In the genomic region with DNA sequence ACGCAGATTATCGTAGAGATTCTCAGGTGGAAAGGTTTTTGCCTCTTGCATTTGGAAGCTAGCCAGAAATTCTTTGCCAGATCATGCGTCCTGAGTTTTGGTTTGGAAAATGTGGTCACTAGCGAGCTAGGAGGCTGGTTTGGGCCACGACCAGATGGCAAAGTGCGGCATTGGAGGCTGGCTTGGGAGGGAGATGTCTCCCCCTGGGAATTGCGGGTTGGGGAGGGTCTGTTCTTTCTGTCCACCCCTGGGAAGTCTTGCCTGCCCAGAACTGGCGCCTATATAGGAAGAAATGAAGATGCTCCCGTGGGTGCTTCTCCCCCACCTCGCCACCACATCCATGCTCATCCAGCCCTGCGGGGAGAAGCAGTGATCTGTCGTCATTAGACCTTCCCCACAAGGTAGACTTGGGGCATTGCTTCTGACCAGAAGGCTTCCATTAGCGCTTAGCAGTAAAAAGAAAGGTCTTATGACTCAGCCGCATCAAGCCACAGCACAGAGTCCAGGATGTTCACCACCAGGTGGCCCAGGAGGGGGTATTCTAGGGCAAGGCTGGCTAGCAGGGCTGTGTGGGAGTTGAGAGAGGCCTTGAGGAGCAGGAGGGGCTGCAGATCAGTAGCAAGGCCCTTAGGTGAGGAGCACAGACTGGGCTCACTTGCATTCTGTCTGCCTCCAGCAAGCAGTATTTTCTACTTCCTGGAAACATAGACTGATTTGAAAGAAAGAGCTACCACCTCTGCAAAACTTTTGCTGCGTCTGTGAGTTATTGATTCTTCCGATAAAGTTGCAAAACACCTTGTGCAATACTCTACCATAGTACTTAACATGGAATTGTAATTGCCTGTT, we compare ENCODE assay signal across 1 cellular context.
TF ChIP-seq lines count a peak whose summit lies in the region.

No MANE protein-coding gene starts in this region.

TF ChIP-seq in K562, 482 proteins besides CTCF, POLR2A, EP300 and RAD21 (continued from another document and continues in another):
- TF ChIP-seq MBD1 (CRISPR knock-in tag; IDR thresholded peaks at IDR 0.05) (no peak), ZNF696 (CRISPR knock-in tag; conservative IDR thresholded peaks at IDR 0.05) (no peak), ATF3 (IDR thresholded peaks at IDR 0.05) (peak; percentile 85), ATF3 (CRISPR knock-in tag; conservative IDR thresholded peaks at IDR 0.05) (peak; percentile 88; the same call in 1 of the 2 replicates), ZNF41 (CRISPR knock-in tag; conservative IDR thresholded peaks at IDR 0.05) (0 out of 2 replicates have a peak, but pooled peaks have one; percentile 31), HNRNPLL (IDR thresholded peaks at IDR 0.05; ENCODE audit: low read depth, low read length, poor library complexity, severe bottlenecking) (no peak), CBX5 (IDR thresholded peaks at IDR 0.05; ENCODE audit: borderline replicate concordance, low read depth) (peak; percentile 83; the same call in 1 of the 2 replicates), HNRNPH1 (optimal IDR thresholded peaks at IDR 0.05; ENCODE audit: low read depth, low read length) (no peak), ZNF232 (CRISPR knock-in tag; IDR thresholded peaks at IDR 0.05) (no peak), GTF3C2 (IDR thresholded peaks at IDR 0.05; ENCODE audit: borderline replicate concordance, extremely low read depth, insufficient read length) (no peak), MCM7 (IDR thresholded peaks at IDR 0.05) (no peak), TSC22D4 (tag; IDR thresholded peaks at IDR 0.05) (no peak), KAT2B (IDR thresholded peaks at IDR 0.05; ENCODE audit: low read depth, low read length) (no peak), LCOR (CRISPR knock-in tag; IDR thresholded peaks at IDR 0.05) (no peak), DIDO1 (tag; IDR thresholded peaks at IDR 0.05; ENCODE audit: low read depth) (no peak), RBM15 (IDR thresholded peaks at IDR 0.05; ENCODE audit: insufficient read depth, low read length) (no peak), POLR2G (IDR thresholded peaks at IDR 0.05; ENCODE audit: low read depth, low read length) (peak; percentile 43; the same call in 1 of the 2 replicates), YBX1 (IDR thresholded peaks at IDR 0.05) (no peak), USF2 (CRISPR knock-in tag; IDR thresholded peaks at IDR 0.05) (no peak), ZNF445 (CRISPR knock-in tag; IDR thresholded peaks at IDR 0.05; ENCODE audit: low read depth) (no peak), PBX2 (CRISPR knock-in tag; IDR thresholded peaks at IDR 0.05; ENCODE audit: low read depth) (no peak), PBX2 (tag; conservative IDR thresholded peaks at IDR 0.05; ENCODE audit: low read depth) (0 out of 2 replicates have a peak, but pooled peaks have one; percentile 14), NFE2L1 (tag; IDR thresholded peaks at IDR 0.05; ENCODE audit: borderline replicate concordance, low read depth) (0 out of 2 replicates have a peak, but pooled peaks have one; percentile 1), FOXP1 (CRISPR knock-in tag; IDR thresholded peaks at IDR 0.05) (peak; percentile 71; the same call in 1 of the 2 replicates), HOXB6 (CRISPR knock-in tag; IDR thresholded peaks at IDR 0.05; ENCODE audit: borderline replicate concordance) (no peak), PML (IDR thresholded peaks at IDR 0.05; ENCODE audit: low read length) (no peak), EZH2 (IDR thresholded peaks at IDR 0.05; ENCODE audit: borderline replicate concordance, low read depth, low read length) (no peak), SFPQ (IDR thresholded peaks at IDR 0.05; ENCODE audit: low read depth, low read length) (no peak), POLR2AphosphoS2 (IDR thresholded peaks at IDR 0.05; ENCODE audit: low read length) (no peak)
- TF ChIP-seq, protein P1, sequence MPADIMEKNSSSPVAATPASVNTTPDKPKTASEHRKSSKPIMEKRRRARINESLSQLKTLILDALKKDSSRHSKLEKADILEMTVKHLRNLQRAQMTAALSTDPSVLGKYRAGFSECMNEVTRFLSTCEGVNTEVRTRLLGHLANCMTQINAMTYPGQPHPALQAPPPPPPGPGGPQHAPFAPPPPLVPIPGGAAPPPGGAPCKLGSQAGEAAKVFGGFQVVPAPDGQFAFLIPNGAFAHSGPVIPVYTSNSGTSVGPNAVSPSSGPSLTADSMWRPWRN (IDR thresholded peaks at IDR 0.05; ENCODE audit: low read depth), result no peak
